ENCODE assay signal across 8 cellular contexts in genomic region chr1:144532156-144532607, GRCh38.
DNase-seq lines count a peak whose midpoint lies in the region; ATAC-seq and TF ChIP-seq lines count a peak whose summit lies in the region.
"Not testable (repeated sequence)": the region's sequence is repeated elsewhere in the genome, so short reads cannot be mapped to it uniquely, and the experiment has no call there.

No MANE protein-coding gene starts in this region.

- H3K79me2 ChIP-seq in SK-N-SH (ENCODE audit: insufficient read depth), result not testable (repeated sequence)

- H3K4me3 Mint-ChIP-seq in CD4-positive, alpha-beta T cell, result peak overlapping the region; percentile 71
- H3K4me3 Mint-ChIP-seq in activated T-helper 17 cell treated with anti-CD3 and anti-CD28 coated beads, Interleukin-2, amount 50 U/mL, for 72 hours, result peak overlapping the region; percentile 68
- not testable (repeated sequence) for H3K4me3 Mint-ChIP-seq in nephron

- DNase-seq in CD4-positive, alpha-beta T cell, result peak in 2 of 10 experiments; percentile 12 to 16
- DNase-seq in SK-N-SH; cardiac fibroblast (ENCODE audit: low read depth in 2 of 2); heart left ventricle: not testable (repeated sequence)
- peak; percentile 2 for DNase-seq in superior temporal gyrus (ENCODE audit: extremely low spot score)

- H3K4me1 ChIP-seq in HEK293 (ENCODE audit: control insufficient read depth, insufficient read depth, low read length); SK-N-SH (ENCODE audit: control insufficient read depth in 1 of 2, insufficient read depth in 2 of 2, low read depth in 1 of 2, low read length in 1 of 2); heart left ventricle: not testable (repeated sequence)

- TF ChIP-seq EP300 in SK-N-SH (IDR thresholded peaks at IDR 0.05; ENCODE audit: borderline replicate concordance in 1 of 2, low read depth in 1 of 2, low read length in 1 of 2), result not testable (repeated sequence)

- not testable (repeated sequence) for H3K27ac ChIP-seq in CD4-positive, alpha-beta T cell (ENCODE audit: low read depth, low read length); HEK293 (ENCODE audit: extremely low read depth, low read depth, low read length); SK-N-SH (ENCODE audit: low read depth in 2 of 2, low read length in 1 of 2); heart left ventricle

- POLR2A ChIA-PET in CD4-positive, alpha-beta T cell (lab: Charles Lee); HEK293 (lab: Yijun Ruan, JAX); SK-N-SH (lab: Yijun Ruan, JAX): not testable (repeated sequence)

- not testable (repeated sequence) for H2AFZ ChIP-seq in SK-N-SH (ENCODE audit: low read depth)

- peaks cover 24% of the 10 kb centered on the region for H3K4me1 Mint-ChIP-seq in CD4-positive, alpha-beta T cell (ENCODE audit: low read depth)
- peaks cover 15% of the 10 kb centered on the region for H3K4me1 Mint-ChIP-seq in activated T-helper 17 cell treated with anti-CD3 and anti-CD28 coated beads, Interleukin-2, amount 50 U/mL, for 72 hours
- H3K4me1 Mint-ChIP-seq in nephron, result not testable (repeated sequence)

- not testable (repeated sequence) for H3K36me3 ChIP-seq in HEK293 (ENCODE audit: control insufficient read depth in 2 of 2, insufficient read depth in 1 of 2, low read length in 2 of 2); SK-N-SH (replicated peaks in 1 of 2; ENCODE audit: control insufficient read depth in 1 of 2, insufficient read depth in 2 of 2, low read length in 1 of 2); heart left ventricle

- not testable (repeated sequence) for H3F3A ChIP-seq in SK-N-SH (replicated peaks; ENCODE audit: insufficient read depth)

- H3K27me3 ChIP-seq in CD4-positive, alpha-beta T cell (ENCODE audit: control insufficient read depth, insufficient read depth, low read length); SK-N-SH (ENCODE audit: insufficient read depth); heart left ventricle: not testable (repeated sequence)

- H3K9me2 ChIP-seq in SK-N-SH, result not testable (repeated sequence)

- not testable (repeated sequence) for H3K9me3 ChIP-seq in CD4-positive, alpha-beta T cell (ENCODE audit: control insufficient read depth, low read length); HEK293 (ENCODE audit: control insufficient read depth, insufficient read depth, low read depth, low read length); SK-N-SH; heart left ventricle

- not testable (repeated sequence) for TF ChIP-seq POLR2A in heart left ventricle (IDR thresholded peaks at IDR 0.05)

- peak; percentile 52 for TF ChIP-seq CTCF in CD4-positive, alpha-beta T cell (IDR thresholded peaks at IDR 0.05)
- TF ChIP-seq CTCF in HEK293 (tag by site-specific recombination; IDR thresholded peaks at IDR 0.05), result 0 out of 2 replicates have a peak, but pooled peaks have one; percentile 14
- TF ChIP-seq CTCF in SK-N-SH (IDR thresholded peaks at IDR 0.05), result peak; percentile 61
- peak; percentile 6 for TF ChIP-seq CTCF in cardiac fibroblast (IDR thresholded peaks at IDR 0.05; ENCODE audit: low read depth, low read length)
- TF ChIP-seq CTCF in heart left ventricle (IDR thresholded peaks at IDR 0.05), result peak in 11 of 12 donors; percentile 24 to 52 (median 42)
- TF ChIP-seq CTCF in nephron (IDR thresholded peaks at IDR 0.05; ENCODE audit: unreplicated experiment in 3 of 3), result peak; percentile 56 to 59 (median 59)

- not testable (repeated sequence) for H3K4me2 ChIP-seq in SK-N-SH

- H3K27me3 Mint-ChIP-seq in CD4-positive, alpha-beta T cell; activated T-helper 17 cell treated with anti-CD3 and anti-CD28 coated beads, Interleukin-2, amount 50 U/mL, for 72 hours; nephron (ENCODE audit: low read depth): not testable (repeated sequence)

- intact Hi-C loops in CD4-positive, alpha-beta T cell (cut with DNase I, micrococcal nuclease); heart left ventricle (cut with DNase I): not testable (repeated sequence)

- not testable (repeated sequence) for H3K4me3 ChIP-seq in HEK293 (ENCODE audit: low read depth, low read length); SK-N-SH (ENCODE audit: low read depth in 2 of 2, low read length in 1 of 2); cardiac fibroblast (replicated peaks in 1 of 2; ENCODE audit: low read depth in 2 of 2, low read length in 2 of 2); heart left ventricle

- not testable (repeated sequence) for H3K9me3 Mint-ChIP-seq in CD4-positive, alpha-beta T cell; activated T-helper 17 cell treated with anti-CD3 and anti-CD28 coated beads, Interleukin-2, amount 50 U/mL, for 72 hours; nephron

- peak overlapping the region; percentile 91 for H3K27ac Mint-ChIP-seq in CD4-positive, alpha-beta T cell
- peak overlapping the region; percentile 73 for H3K27ac Mint-ChIP-seq in activated T-helper 17 cell treated with anti-CD3 and anti-CD28 coated beads, Interleukin-2, amount 50 U/mL, for 72 hours
- not testable (repeated sequence) for H3K27ac Mint-ChIP-seq in nephron

- peak; percentile 56 for ATAC-seq in CD4-positive, alpha-beta T cell (ENCODE audit: poor library complexity)
- ATAC-seq in activated T-helper 17 cell treated with anti-CD3 and anti-CD28 coated beads, Interleukin-2, amount 50 U/mL, for 72 hours (replicated peaks), result peak; percentile 89
- ATAC-seq in heart left ventricle, result peak in 2 of 4 donors; percentile 46 to 58

- 45% methylated on average over 6 of the region's 9 CpGs for WGBS in SK-N-SH (ENCODE audit: low lambda C conversion rate)
- WGBS in heart left ventricle, 4 donors, result 23 to 44% (median 30%) methylated on average over 6 to 9 of the region's 9 CpGs

- not testable (repeated sequence) for TF ChIP-seq RAD21 in SK-N-SH (IDR thresholded peaks at IDR 0.05; ENCODE audit: low read length)

- not testable (repeated sequence) for H3K36me3 Mint-ChIP-seq in CD4-positive, alpha-beta T cell (ENCODE audit: low read depth); activated T-helper 17 cell treated with anti-CD3 and anti-CD28 coated beads, Interleukin-2, amount 50 U/mL, for 72 hours (ENCODE audit: low read depth); nephron (ENCODE audit: low read depth)

- H4K20me1 ChIP-seq in SK-N-SH (ENCODE audit: insufficient read depth), result not testable (repeated sequence)

- not testable (repeated sequence) for H3K9ac ChIP-seq in SK-N-SH

- CTCF ChIA-PET in CD4-positive, alpha-beta T cell (lab: Charles Lee); HEK293 (lab: Yijun Ruan, JAX); SK-N-SH (lab: Yijun Ruan, JAX): not testable (repeated sequence)

TF ChIP-seq in HEK293, 187 proteins besides CTCF, POLR2A, EP300 and RAD21:
- TF ChIP-seq ZNF629 (tag by site-specific recombination; IDR thresholded peaks at IDR 0.05), result peak; percentile 72
- TF ChIP-seq ZBTB21 (tag by site-specific recombination; IDR thresholded peaks at IDR 0.05), result peak; percentile 64

Comparison
In these comparisons a context has a peak if more than half of its experiments do, and no peak if none do; other contexts are left out.
1. CTCF ChIP-seq: peak in every context shown above with its lines; median percentile 61 in SK-N-SH; 59 in nephron; 52 in CD4-positive, alpha-beta T cell; 42 in heart left ventricle; 14 in HEK293; 6 in cardiac fibroblast.